ENCODE assay signal across 8 cellular contexts in the genomic region with DNA sequence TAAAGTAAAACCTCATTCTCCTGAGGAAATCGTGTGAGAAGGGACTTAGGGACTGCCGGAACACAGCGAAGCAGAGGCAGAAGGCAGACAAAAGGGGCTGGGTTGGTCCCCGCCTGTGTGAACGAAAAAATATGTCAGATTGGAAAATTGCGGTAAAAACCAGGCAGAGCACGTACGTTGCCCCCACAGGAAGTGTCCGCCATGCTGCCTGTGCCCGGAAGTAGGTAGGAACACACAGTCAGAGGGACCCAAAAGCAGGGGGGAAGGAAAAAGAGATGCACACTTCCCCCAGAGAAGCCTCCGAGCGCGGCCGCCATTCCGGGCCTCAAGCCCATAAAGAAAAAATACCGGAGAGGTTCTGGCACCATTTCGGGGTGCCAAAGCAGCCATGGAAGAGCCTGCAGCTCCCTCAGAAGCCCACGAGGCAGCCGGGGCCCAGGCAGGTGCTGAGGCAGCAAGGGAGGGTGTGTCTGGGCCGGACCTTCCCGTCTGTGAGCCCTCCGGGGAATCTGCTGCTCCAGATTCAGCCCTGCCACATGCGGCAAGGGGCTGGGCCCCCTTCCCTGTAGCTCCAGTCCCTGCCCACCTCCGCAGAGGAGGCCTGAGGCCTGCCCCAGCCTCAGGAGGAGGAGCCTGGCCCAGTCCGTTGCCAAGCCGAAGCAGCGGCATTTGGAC. TPM values are rescaled to one million over a fixed set of nuclear protein-coding genes. Genes with fewer than 3 reads are reported as not detected.
DNase-seq lines count a peak whose midpoint lies in the region; ATAC-seq, FAIRE-seq and TF ChIP-seq lines count a peak whose summit lies in the region.

MKRN3 (plus strand) TSS at position 280 of the 675 bp plus-strand sequence; CDS start at position 389, 109 bp downstream.

- H3K9me1 ChIP-seq in K562 (ENCODE audit: control insufficient read depth, insufficient read depth, low read length), result no peaks in the 10 kb centered on the region

- CTCF ChIA-PET in AG04450 (lab: Charles Lee), result no interaction called here
- CTCF ChIA-PET in K562 (lab: Yijun Ruan, JAX; ENCODE audit: low intra/inter-chr PET ratio), result no interaction called here

- H3K36me3 ChIP-seq in HUES48 (ENCODE audit: control insufficient read depth, insufficient read depth, low read length) (no peaks in the 10 kb centered on the region), SJSA1 (no peaks in the 10 kb centered on the region), K562 (ENCODE audit: control insufficient read depth, insufficient read depth, low read length) (peaks cover 32% of the 10 kb centered on the region), thoracic aorta (no peaks in the 10 kb centered on the region)

- no peaks in the 10 kb centered on the region; the same call in 1 of the 2 replicates for H4K20me1 ChIP-seq in K562 (replicated peaks; ENCODE audit: control insufficient read depth, insufficient read depth, low read length)

- intact Hi-C loops in K562 (cut with micrococcal nuclease), result loop anchor here (10.0 kb wide), 1 partner anchor 71 kb away; no protein-coding TSS in a partner anchor

- in situ Hi-C loops in K562 (cut with MboI), result no loop called here

- peak within 1 kb of the TSS; percentile 94 for H3K4me2 ChIP-seq in K562 (ENCODE audit: insufficient read depth, low read length)

- TF ChIP-seq CTCF in AG04450 (IDR thresholded peaks at IDR 0.05; ENCODE audit: low read depth, low read length) (no peak), K562 (IDR thresholded peaks at IDR 0.05 in 2 of 3, conservative IDR thresholded peaks at IDR 0.05 in 1 of 3; ENCODE audit: insufficient read depth in 2 of 3, low read depth in 1 of 3, low read length in 3 of 3) (no peak), mesothelial cell of epicardium (IDR thresholded peaks at IDR 0.05; ENCODE audit: unreplicated experiment) (no peak), thoracic aorta (IDR thresholded peaks at IDR 0.05) (no peak)

- peak; percentile 59 for TF ChIP-seq EP300 in K562 (IDR thresholded peaks at IDR 0.05; ENCODE audit: low read length)

- H3K27ac ChIP-seq in AG04450 (ENCODE audit: low read depth, low read length) (peak within 1 kb of the TSS; percentile 79), HUES48 (ENCODE audit: low read depth, low read length) (no peak within 1 kb of the TSS), SJSA1 (no peak within 1 kb of the TSS), K562 (ENCODE audit: extremely low read depth, low read depth, low read length) (peak within 1 kb of the TSS; percentile 80), thoracic aorta (peak within 1 kb of the TSS in 1 of 2 donors; percentile 44)

- TF ChIP-seq RAD21 in K562 (CRISPR knock-in tag; conservative IDR thresholded peaks at IDR 0.05 in 1 of 2, IDR thresholded peaks at IDR 0.05 in 1 of 2), result no peak

- peak within 1 kb of the TSS; percentile 30 for H3K4me3 Mint-ChIP-seq in mesothelial cell of epicardium

- H3K4me3 ChIP-seq in AG04450 (ENCODE audit: low read depth, low read length) (peak within 1 kb of the TSS; percentile 69), HUES48 (ENCODE audit: low read depth, low read length) (peak within 1 kb of the TSS; percentile 40), SJSA1 (peak within 1 kb of the TSS; percentile 31), K562 (peak within 1 kb of the TSS; percentile 76), thoracic aorta (peak within 1 kb of the TSS; percentile 64)

- TSS peak; percentile 48 for BruUV-seq in K562 (replicated peaks; lab: Mats Ljungman, UMichigan)

- H3K27me3 Mint-ChIP-seq in mesothelial cell of epicardium (ENCODE audit: low read depth), result no peaks in the 10 kb centered on the region

- peak; percentile 95 for TF ChIP-seq POLR2A in K562 (conservative IDR thresholded peaks at IDR 0.05)

- H3K9ac ChIP-seq in HUES48 (ENCODE audit: low read depth, low read length), result no peak within 1 kb of the TSS
- H3K9ac ChIP-seq in K562 (ENCODE audit: insufficient read depth in 1 of 2, low read depth in 2 of 2, low read length in 2 of 2), result peak within 1 kb of the TSS; percentile 95 to 100

- H3K79me2 ChIP-seq in K562 (ENCODE audit: control insufficient read depth, insufficient read depth, low read length), result peaks cover 52% of the 10 kb centered on the region

- POLR2A ChIA-PET in AG04450 (lab: Yijun Ruan, JAX) (interaction anchor here (0.7 kb wide), 1 partner anchor 1311 kb away, joined by 3 read pairs; no protein-coding TSS in a partner anchor), K562 (lab: Yijun Ruan, JAX) (interaction anchor here (1.3 kb wide), 1 partner anchor 9 kb away, joined by 4 read pairs; no protein-coding TSS in a partner anchor)

- peak; percentile 85 for FAIRE-seq in K562 (lab: Jason Lieb, UNC)

- under 1% methylated on average over 27 of the region's 27 CpGs for WGBS in K562 (ENCODE audit: insufficient coverage, low coverage, missing lambda C conversion rate)

- ATAC-seq in K562 (peak; percentile 92), thoracic aorta (ENCODE audit: insufficient number of reproducible peaks, low FRiP score, low read depth) (no peak)

- no peaks in the 10 kb centered on the region for H3K36me3 Mint-ChIP-seq in mesothelial cell of epicardium

- H3K4me1 Mint-ChIP-seq in mesothelial cell of epicardium, result no peaks in the 10 kb centered on the region

- H3K27ac Mint-ChIP-seq in mesothelial cell of epicardium, result peak within 1 kb of the TSS; percentile 53

- H3K9me3 ChIP-seq in AG04450 (ENCODE audit: control insufficient read depth, insufficient read depth, low read length), result peaks cover 23% of the 10 kb centered on the region
- H3K9me3 ChIP-seq in HUES48 (ENCODE audit: control insufficient read depth, insufficient read depth, low read length), result peaks cover 65% of the 10 kb centered on the region
- H3K9me3 ChIP-seq in SJSA1 (replicated peaks), result no peaks in the 10 kb centered on the region
- H3K9me3 ChIP-seq in K562 (replicated peaks; ENCODE audit: control insufficient read depth, insufficient read depth, low read depth, low read length), result no peaks in the 10 kb centered on the region
- H3K9me3 ChIP-seq in thoracic aorta, result no peaks in the 10 kb centered on the region

- H3K27me3 ChIP-seq in AG04450 (ENCODE audit: control insufficient read depth, insufficient read depth, low read length), result no peaks in the 10 kb centered on the region
- no peaks in the 10 kb centered on the region for H3K27me3 ChIP-seq in HUES48 (ENCODE audit: control insufficient read depth, insufficient read depth, low read length)
- H3K27me3 ChIP-seq in SJSA1 (replicated peaks), result no peaks in the 10 kb centered on the region
- peaks cover 0 to 5% of the 10 kb centered on the region in 2 experiments; a peak in 1 of 5 replicates for H3K27me3 ChIP-seq in K562 (ENCODE audit: control insufficient read depth in 2 of 2, insufficient read depth in 2 of 2, low read length in 2 of 2)
- H3K27me3 ChIP-seq in thoracic aorta (replicated peaks; ENCODE audit: insufficient read depth), result no peaks in the 10 kb centered on the region

- peak; percentile 27 for DNase-seq in AG04450 (ENCODE audit: low read depth, low spot score)
- DNase-seq in SJSA1 (ENCODE audit: low read depth in 1 of 2, low spot score in 2 of 2), result peak in 1 of 2 experiments; percentile 2
- peak; percentile 83 to 93 (median 86) for DNase-seq in K562 (ENCODE audit: extremely low read depth in 1 of 4, low spot score in 3 of 4)
- no peak for DNase-seq in mesothelial cell of epicardium (ENCODE audit: low spot score in 2 of 2, unreplicated experiment in 2 of 2)
- DNase-seq in thoracic aorta (ENCODE audit: low spot score), result no peak
- DNase-seq in mesenteric fat pad (ENCODE audit: low spot score), result no peak
- DNase-seq in DMS79 treated with DMSO at 0.1 percent for 48 hours (lab: John Stamatoyannopoulos, UW), result no peak

- peaks cover 18% of the 10 kb centered on the region for H3K9me3 Mint-ChIP-seq in mesothelial cell of epicardium

- peak within 1 kb of the TSS; percentile 84 for H2AFZ ChIP-seq in K562 (ENCODE audit: low read depth, low read length)

- H3K4me1 ChIP-seq in HUES48 (ENCODE audit: control insufficient read depth, insufficient read depth, low read length), result no peaks in the 10 kb centered on the region
- no peaks in the 10 kb centered on the region for H3K4me1 ChIP-seq in SJSA1 (replicated peaks)
- H3K4me1 ChIP-seq in K562 (replicated peaks in 1 of 2; ENCODE audit: control insufficient read depth in 2 of 2, insufficient read depth in 2 of 2, low read length in 2 of 2), result peaks cover 6 to 18% of the 10 kb centered on the region in 2 experiments; a peak in 4 of 5 replicates
- H3K4me1 ChIP-seq in thoracic aorta (ENCODE audit: control insufficient read depth in 1 of 2, low read depth in 2 of 2), result no peaks in the 10 kb centered on the region

TF ChIP-seq in K562, 482 proteins besides CTCF, POLR2A, EP300 and RAD21 (continues in another document):
- TF ChIP-seq TCF3 (CRISPR knock-in tag; IDR thresholded peaks at IDR 0.05) (peak; percentile 41; the same call in 1 of the 2 replicates), RBBP5 (IDR thresholded peaks at IDR 0.05; ENCODE audit: borderline replicate concordance, insufficient read depth, low read length, poor library complexity, severe bottlenecking) (peak; percentile 96), KLF13 (tag; IDR thresholded peaks at IDR 0.05; ENCODE audit: borderline replicate concordance, low read depth) (no peak), PHB2 (IDR thresholded peaks at IDR 0.05; ENCODE audit: low read depth) (no peak), TEAD2 (tag; IDR thresholded peaks at IDR 0.05) (no peak)

RNA-seq across cellular contexts. Expression of gene MKRN3, which starts in this region (rescaled TPM):
- 1.2 TPM in 2 replicates for polyA plus RNA-seq in AG04450 (2011; rRNA removed)
- polyA minus RNA-seq in AG04450 (2011; rRNA and poly(A)+ RNA removed), result 2.9 and 3.7 TPM in 2 replicates
- 0.11 and 0.38 TPM in 2 replicates for total RNA-seq in SJSA1 (2014; rRNA removed; shearing (Covaris generic))
- 37.6 and 42.7 TPM in 2 replicates for total RNA-seq in K562 (2011; cell fraction: chromatin; rRNA removed; ENCODE audit: low replicate concordance)
- 28.9 and 33.4 TPM in 2 replicates for total RNA-seq in K562 (2011; cell fraction: nucleolus; rRNA removed)
- 44.3 and 51.5 TPM in 2 replicates for total RNA-seq in K562 (2011; cell fraction: nucleoplasm; rRNA removed)
- total RNA-seq in K562 (2014; rRNA removed), result 33.4 and 37.8 TPM in 2 replicates
- total RNA-seq in K562 (2014; rRNA removed; fragmentation: Illumina TruSeq; extraction: Trizol), result 21.4 and 25.1 TPM in 2 replicates
- 29.9 and 31.1 TPM in 2 replicates for total RNA-seq in K562 (2015; rRNA removed; fragmentation: Illumina TruSeq; extraction: Trizol)
- 26.0 and 26.2 TPM in 2 replicates for total RNA-seq in K562 (2021)
- 22.4 and 22.5 TPM in 2 replicates for polyA plus RNA-seq in K562 (2011; rRNA removed)
- 13.3 and 19.2 TPM in 2 replicates for polyA plus RNA-seq in K562 (2011; cell fraction: cytosol; rRNA removed)
- 35.1 and 35.8 TPM in 2 replicates for polyA plus RNA-seq in K562 (2011; cell fraction: nucleus; rRNA removed)
- 17.1 and 17.2 TPM in 2 replicates for polyA plus RNA-seq in K562 (2012)
- polyA plus RNA-seq in K562 (2014; fragmentation: Illumina TruSeq; extraction: Trizol), result 15.8 and 19.1 TPM in 2 replicates
- polyA plus RNA-seq in K562 (2014; fragmentation: Nextera tagmentation; extraction: Ambion mirVana), result 1 to 10 TPM; 6.5 to 7.8 TPM
- 23.6 and 25.2 TPM in 2 replicates for polyA plus RNA-seq in K562 (2014; rRNA removed)
- polyA minus RNA-seq in K562 (2011; rRNA and poly(A)+ RNA removed), result 35.8 and 40.8 TPM in 2 replicates
- 15.4 and 23.4 TPM in 2 replicates for polyA minus RNA-seq in K562 (2011; cell fraction: cytosol; rRNA and poly(A)+ RNA removed)
- polyA minus RNA-seq in K562 (2011; cell fraction: nucleus; rRNA and poly(A)+ RNA removed), result 26.8 and 41.5 TPM in 2 replicates
- 0.22 to 0.35 TPM (median 0.34 TPM) in 3 replicates for total RNA-seq in mesothelial cell of epicardium
- 1 to 10 TPM; 5.0 to 6.8 TPM for total RNA-seq in thoracic aorta
- total RNA-seq in mesenteric fat pad, result not detected

Comparison
In these comparisons a context has a peak if more than half of its experiments do, and no peak if none do; other contexts are left out.
1. DNase-seq: peak in AG04450 (single experiment) and K562 (4 of 4); none in mesothelial cell of epicardium (0 of 2), thoracic aorta (single experiment), mesenteric fat pad (single experiment) and DMS79 treated with DMSO at 0.1 percent for 48 hours (single experiment).
2. H3K27ac ChIP-seq: peak in AG04450 (single experiment) and K562 (single experiment); none in HUES48 (single experiment) and SJSA1 (single experiment).
3. Peak in every context shown above with its lines, with median percentiles within 50 percentile points of each other: H3K4me3 ChIP-seq.